12 cellular contexts compared by ENCODE assay signal in the genomic region with DNA sequence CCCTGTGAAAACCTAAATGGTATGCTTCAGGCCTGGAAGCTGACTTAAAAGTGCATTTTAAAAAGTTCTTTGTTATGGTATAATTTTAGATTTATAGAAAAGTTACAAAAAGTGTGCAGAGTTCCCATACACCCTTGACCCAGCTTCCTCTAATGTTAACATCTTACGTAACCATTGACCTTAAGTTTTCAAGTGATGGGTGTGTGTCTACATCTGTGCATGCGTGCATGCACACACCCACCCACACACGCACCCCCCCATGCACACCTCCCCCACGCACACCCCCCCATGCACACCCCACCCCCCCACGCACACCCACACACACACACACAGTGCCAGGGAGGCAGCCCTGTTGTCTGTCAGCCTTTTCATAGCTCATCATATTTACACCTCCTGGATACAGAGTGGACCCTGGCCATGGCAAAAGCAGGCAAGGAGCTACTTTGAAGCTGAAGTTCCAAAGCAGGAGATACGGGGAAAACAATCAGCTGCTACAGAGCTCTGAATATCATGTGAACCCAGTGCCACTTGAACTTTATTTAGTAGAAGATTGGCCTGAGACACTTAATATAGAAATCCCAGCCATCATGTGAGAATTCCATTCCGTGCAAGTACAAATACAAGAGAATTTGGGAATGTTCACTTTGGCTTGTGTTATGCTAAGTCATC. TPM values are rescaled to one million over a fixed set of nuclear protein-coding genes. Genes with fewer than 3 reads are reported as not detected.
DNase-seq lines count a peak whose midpoint lies in the region; ATAC-seq and TF ChIP-seq lines count a peak whose summit lies in the region.
"Had no signal": no experiment of that assay in that cellular context is flagged by ENCODE, and none has a peak within 500 bp of the region (broad histone marks: within the 10 kb centered on the region; RNA-seq: fewer than 3 reads in every experiment).

No MANE protein-coding gene starts in this region.

- CTCF ChIA-PET in activated CD8-positive, alpha-beta memory T cell treated with anti-CD3 and anti-CD28 coated beads, Interleukin-2, amount 10 ng/mL, durations not matched to agents 7 days and 5 days (lab: Charles Lee): no interaction called here

- TF ChIP-seq CTCF in foreskin keratinocyte (conservative IDR thresholded peaks at IDR 0.05) (no peak), parathyroid adenoma (IDR thresholded peaks at IDR 0.05) (no peak)

- H3K79me2 ChIP-seq in parathyroid adenoma: peaks cover 9% of the 10 kb centered on the region

- no peak overlapping the region for H3K9ac ChIP-seq in parathyroid adenoma

- no peaks in the 10 kb centered on the region for H3K9me3 Mint-ChIP-seq in activated CD8-positive, alpha-beta memory T cell treated with anti-CD3 and anti-CD28 coated beads, Interleukin-2, amount 10 ng/mL, durations not matched to agents 7 days and 5 days (ENCODE audit: low read depth)

- H3K36me3 ChIP-seq in SJCRH30 (no peaks in the 10 kb centered on the region), parathyroid adenoma (ENCODE audit: control insufficient read depth, insufficient read depth, low read length) (no peaks in the 10 kb centered on the region)

- H2AFZ ChIP-seq in parathyroid adenoma: no peak overlapping the region

- H3K27ac ChIP-seq in SJCRH30 (peak overlapping the region; percentile 97), foreskin keratinocyte (peak overlapping the region; percentile 74), parathyroid adenoma (peak overlapping the region; percentile 13)

- peaks cover 20% of the 10 kb centered on the region for H3K4me1 ChIP-seq in SJCRH30
- peaks cover 24% of the 10 kb centered on the region for H3K4me1 ChIP-seq in foreskin keratinocyte
- H3K4me1 ChIP-seq in parathyroid adenoma: peaks cover 23% of the 10 kb centered on the region

- no peak overlapping the region for H3K27ac Mint-ChIP-seq in activated CD8-positive, alpha-beta memory T cell treated with anti-CD3 and anti-CD28 coated beads, Interleukin-2, amount 10 ng/mL, durations not matched to agents 7 days and 5 days

- no peak overlapping the region for H3K4me3 Mint-ChIP-seq in activated CD8-positive, alpha-beta memory T cell treated with anti-CD3 and anti-CD28 coated beads, Interleukin-2, amount 10 ng/mL, durations not matched to agents 7 days and 5 days

- H3K27me3 Mint-ChIP-seq in activated CD8-positive, alpha-beta memory T cell treated with anti-CD3 and anti-CD28 coated beads, Interleukin-2, amount 10 ng/mL, durations not matched to agents 7 days and 5 days: no peaks in the 10 kb centered on the region

- H3K36me3 Mint-ChIP-seq in activated CD8-positive, alpha-beta memory T cell treated with anti-CD3 and anti-CD28 coated beads, Interleukin-2, amount 10 ng/mL, durations not matched to agents 7 days and 5 days: no peaks in the 10 kb centered on the region

- no peak overlapping the region for H3K4me2 ChIP-seq in parathyroid adenoma (ENCODE audit: low read length)

- peaks cover 3% of the 10 kb centered on the region for H3K4me1 Mint-ChIP-seq in activated CD8-positive, alpha-beta memory T cell treated with anti-CD3 and anti-CD28 coated beads, Interleukin-2, amount 10 ng/mL, durations not matched to agents 7 days and 5 days

- H3K9me3 ChIP-seq in SJCRH30 (replicated peaks) (no peaks in the 10 kb centered on the region), parathyroid adenoma (ENCODE audit: control insufficient read depth, low read length) (no peaks in the 10 kb centered on the region)

- no peaks in the 10 kb centered on the region for H3K27me3 ChIP-seq in SJCRH30
- H3K27me3 ChIP-seq in foreskin keratinocyte: no peaks in the 10 kb centered on the region
- no peaks in the 10 kb centered on the region for H3K27me3 ChIP-seq in parathyroid adenoma (ENCODE audit: control insufficient read depth, insufficient read depth, low read length)

- ATAC-seq in foreskin keratinocyte: no peak
- no peak for ATAC-seq in GM18498 (IDR thresholded peaks at IDR 0.05; ENCODE audit: unreplicated experiment)
- no peak for ATAC-seq in activated CD8-positive, alpha-beta memory T cell treated with anti-CD3 and anti-CD28 coated beads, Interleukin-2, amount 10 ng/mL, durations not matched to agents 7 days and 5 days
- ATAC-seq: activated CD4-positive, CD25-positive, alpha-beta regulatory T cell treated with anti-CD3 and anti-CD28 coated beads, Interleukin-2, amount 50 U/mL, for 24 hours had no signal

- peak; percentile 63 to 64 for DNase-seq in AML-193 (lab: John Stamatoyannopoulos, UW)
- no peak for DNase-seq in SJCRH30
- DNase-seq in foreskin keratinocyte: no peak
- DNase-seq in SHP77 (lab: John Stamatoyannopoulos, UW): no peak
- DNase-seq in C1 segment of cervical spinal cord (lab: John Stamatoyannopoulos, UW): no peak
- no peak for DNase-seq in activated CD8-positive, alpha-beta memory T cell treated with anti-CD3 and anti-CD28 coated beads, Interleukin-2, amount 10 ng/mL, durations not matched to agents 7 days and 5 days
- DNase-seq: activated naive CD4-positive, alpha-beta T cell treated with Interleukin-2 at 50 U/mL for 16 hours; NCI-H774; stimulated activated CD4-positive, alpha-beta T cell treated with anti-CD3 and anti-CD28 coated beads, Interleukin-4, amount 100 ng/mL, for 1 hour had no signal

- H3K4me3 ChIP-seq in SJCRH30 (no peak overlapping the region), parathyroid adenoma (ENCODE audit: low read depth, low read length) (no peak overlapping the region)

RNA-seq across cellular contexts. Expression of gene TRAK1, which starts 30.0 kb away (rescaled TPM):
- 10.3 and 12.1 TPM in 2 replicates for total RNA-seq in SJCRH30 (2014; rRNA removed; shearing (Covaris generic))
- total RNA-seq in foreskin keratinocyte: 39.9 and 40.4 TPM in 2 replicates
- 15.5 and 16.0 TPM in 2 replicates for polyA plus RNA-seq in foreskin keratinocyte
- total RNA-seq in activated CD8-positive, alpha-beta memory T cell treated with anti-CD3 and anti-CD28 coated beads, Interleukin-2, amount 10 ng/mL, durations not matched to agents 7 days and 5 days: 10 to 100 TPM; 27.3 to 31.1 TPM

Comparison
In these comparisons a context has a peak if more than half of its experiments do, and no peak if none do; other contexts are left out.
1. DNase-seq: peak in AML-193 (2 of 2); none in SJCRH30 (0 of 2), foreskin keratinocyte (0 of 2), SHP77 (0 of 2), C1 segment of cervical spinal cord (0 of 14) and activated CD8-positive, alpha-beta memory T cell treated with anti-CD3 and anti-CD28 coated beads, Interleukin-2, amount 10 ng/mL, durations not matched to agents 7 days and 5 days (single experiment).
2. H3K27ac ChIP-seq: peak in every context shown above with its lines; median percentile 97 in SJCRH30; 74 in foreskin keratinocyte; 13 in parathyroid adenoma.